12 cellular contexts compared by ENCODE assay signal in the genomic region with DNA sequence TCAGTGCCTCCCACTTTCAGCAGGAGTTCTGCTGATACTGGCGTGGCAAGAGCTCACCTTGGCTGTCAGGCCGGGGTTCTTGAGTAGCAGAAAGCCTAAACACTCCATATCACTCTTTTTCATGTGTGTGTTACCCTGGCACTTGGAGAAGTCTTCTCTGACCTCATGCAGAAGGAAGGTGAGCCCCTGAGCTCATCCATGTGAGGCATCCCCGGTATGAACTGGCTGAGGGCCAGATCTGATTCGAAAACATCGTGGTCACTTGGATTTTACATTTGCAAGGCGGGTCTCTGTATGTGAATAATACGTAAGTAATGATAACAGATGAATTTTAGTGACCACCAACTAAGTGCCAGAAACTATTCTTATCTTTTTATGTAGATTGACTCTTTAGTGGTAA.
DNase-seq lines count a peak whose midpoint lies in the region; ATAC-seq and TF ChIP-seq lines count a peak whose summit lies in the region.
"Had no signal": no experiment of that assay in that cellular context is flagged by ENCODE, and none has a peak within 500 bp of the region (broad histone marks: within the 10 kb centered on the region; RNA-seq: fewer than 3 reads in every experiment).

No MANE protein-coding gene starts in this region.

- no peaks in the 10 kb centered on the region for H4K20me1 ChIP-seq in smooth muscle cell (ENCODE audit: low read depth)

- no peak overlapping the region for H3K27ac ChIP-seq in smooth muscle cell (ENCODE audit: low read depth)
- H3K27ac ChIP-seq: psoas muscle had no signal

- H3K4me1 ChIP-seq in smooth muscle cell (ENCODE audit: low read depth), result no peaks in the 10 kb centered on the region
- H3K4me1 ChIP-seq: psoas muscle had no signal

- no peaks in the 10 kb centered on the region for H3K9me3 ChIP-seq in smooth muscle cell (replicated peaks; ENCODE audit: low read depth)
- H3K9me3 ChIP-seq: psoas muscle had no signal

- POLR2A ChIA-PET in AG04449 (lab: Yijun Ruan, JAX), result interaction anchor here (0.9 to 1.0 kb wide), 2 partner anchors 9 to 198 kb away, joined by 3 read pairs; no protein-coding TSS in a partner anchor
- POLR2A ChIA-PET in GM10248 (lab: Yijun Ruan, JAX), result no interaction called here

- CTCF ChIA-PET in AG04449 (lab: Yijun Ruan, JAX) (interaction anchor here (0.6 to 6.1 kb wide), 9 partner anchors 9 to 197 kb away, joined by 3 to 29 read pairs (median 3); no protein-coding TSS in a partner anchor), GM10248 (lab: Yijun Ruan, JAX) (interaction anchor here (0.8 to 2.3 kb wide), 3 partner anchors 10 to 103 kb away, joined by 3 to 9 read pairs (median 3); no protein-coding TSS in a partner anchor)

- peak; percentile 77 for DNase-seq in AG04449 (ENCODE audit: low read depth, low spot score)
- DNase-seq in HS-27A (ENCODE audit: low read depth), result peak; percentile 85
- DNase-seq in T1000 (lab: John Stamatoyannopoulos, UW), result peak; percentile 51
- DNase-seq in glomerular visceral epithelial cell (ENCODE audit: extremely low spot score), result peak; percentile 82
- no peak for DNase-seq in occipital lobe (lab: John Stamatoyannopoulos, UW)
- DNase-seq in smooth muscle cell (lab: John Stamatoyannopoulos, UW; ENCODE audit: unreplicated experiment), result no peak
- no peak for DNase-seq in GM10248 (ENCODE audit: extremely low spot score)
- DNase-seq: activated naive CD8-positive, alpha-beta T cell treated with anti-CD3 and anti-CD28 coated beads, Interleukin-2, amount 50 U/mL, for 24 hours; activated T-cell treated with anti-CD3 and anti-CD28 coated beads, Interleukin-2, amount 50 U/mL, for 24 hours; psoas muscle; T-helper 1 cell had no signal

- no peak overlapping the region for H3K4me2 ChIP-seq in smooth muscle cell

- no peaks in the 10 kb centered on the region for H3K79me2 ChIP-seq in smooth muscle cell (ENCODE audit: low read depth)

- TF ChIP-seq CTCF in AG04449 (IDR thresholded peaks at IDR 0.05; ENCODE audit: insufficient read depth, low read length, missing control alignments), result no peak
- TF ChIP-seq CTCF in smooth muscle cell (IDR thresholded peaks at IDR 0.05; ENCODE audit: borderline replicate concordance, insufficient read depth, poor library complexity, severe bottlenecking), result no peak
- TF ChIP-seq CTCF in GM10248 (IDR thresholded peaks at IDR 0.05; ENCODE audit: control extremely low read depth, extremely low read depth, low read depth, missing control alignments), result no peak

- no peaks in the 10 kb centered on the region for H3F3A ChIP-seq in smooth muscle cell (ENCODE audit: low read depth)

- H3K9ac ChIP-seq in smooth muscle cell (ENCODE audit: low read depth), result no peak overlapping the region

- H3K4me3 ChIP-seq in AG04449 (ENCODE audit: low read depth, low read length) (no peak overlapping the region), smooth muscle cell (no peak overlapping the region)
- H3K4me3 ChIP-seq: psoas muscle had no signal

- no peaks in the 10 kb centered on the region for H3K36me3 ChIP-seq in smooth muscle cell (ENCODE audit: low read depth)

- no peaks in the 10 kb centered on the region for H3K27me3 ChIP-seq in smooth muscle cell (ENCODE audit: low read depth)

- ATAC-seq in HG03196 (IDR thresholded peaks at IDR 0.05; ENCODE audit: unreplicated experiment), result no peak
- ATAC-seq: activated naive CD8-positive, alpha-beta T cell treated with anti-CD3 and anti-CD28 coated beads, Interleukin-2, amount 50 U/mL, for 24 hours; psoas muscle had no signal

- WGBS in smooth muscle cell (ENCODE audit: low lambda C conversion rate), result 50% methylated on average over 7 of the region's 7 CpGs

- no peak overlapping the region for H2AFZ ChIP-seq in smooth muscle cell (ENCODE audit: low read depth)

Comparison
In these comparisons a context has a peak if more than half of its experiments do, and no peak if none do; other contexts are left out.
1. DNase-seq: peak in AG04449 (single experiment), HS-27A (single experiment), T1000 (single experiment) and glomerular visceral epithelial cell (single experiment); none in occipital lobe (single experiment), smooth muscle cell (single experiment) and GM10248 (single experiment).